Comparison of ENCODE assay signal across 8 cellular contexts in the genomic region with DNA sequence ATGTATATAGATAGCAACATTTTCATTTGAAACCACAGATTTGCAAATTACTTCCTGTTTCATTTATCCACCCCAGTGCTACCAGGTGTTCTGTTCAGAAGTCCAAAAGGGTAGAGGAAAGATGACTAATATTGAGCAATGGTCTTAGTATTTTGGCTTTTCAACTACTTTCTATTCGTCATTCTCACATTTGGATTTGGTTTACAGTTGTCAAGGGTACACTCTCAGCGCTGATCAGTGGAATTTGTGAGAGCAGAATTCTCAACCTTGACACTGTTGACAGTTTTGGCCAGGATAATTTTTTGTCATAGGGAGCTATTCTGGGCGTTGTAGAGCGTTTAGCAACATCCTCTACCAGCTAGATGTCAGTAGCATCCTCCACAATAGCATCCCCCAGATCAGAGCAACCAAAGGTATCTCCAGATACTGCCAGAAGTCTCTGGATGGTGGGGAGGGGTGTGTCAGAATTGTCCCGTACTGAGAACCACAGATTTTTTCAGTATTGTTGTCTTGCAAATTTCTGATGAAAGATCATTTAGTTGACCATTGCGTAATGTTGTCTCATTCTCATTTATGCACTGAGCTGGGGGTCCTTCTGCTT. TPM values are rescaled to one million over a fixed set of nuclear protein-coding genes. Genes with fewer than 3 reads are reported as not detected.
A peak's percentile ranks its signal among the peaks of the same experiment; 100 is the strongest.
DNase-seq lines count a peak whose midpoint lies in the region; ATAC-seq lines count a peak whose summit lies in the region.

No MANE protein-coding gene starts in this region.

- no peak overlapping the region for H3K4me3 Mint-ChIP-seq in activated naive CD4-positive, alpha-beta T cell treated with anti-CD3 and anti-CD28 coated beads for 36 hours

- peak overlapping the region; percentile 48 for H3K27ac Mint-ChIP-seq in activated naive CD4-positive, alpha-beta T cell treated with anti-CD3 and anti-CD28 coated beads for 36 hours

- no peaks in the 10 kb centered on the region for H3K9me3 Mint-ChIP-seq in activated naive CD4-positive, alpha-beta T cell treated with anti-CD3 and anti-CD28 coated beads for 36 hours

- peaks cover 7% of the 10 kb centered on the region in 2 donors for H3K4me1 ChIP-seq in mucosa of rectum (ENCODE audit: control insufficient read depth in 2 of 2, insufficient read depth in 2 of 2, low read length in 2 of 2)

- H3K36me3 Mint-ChIP-seq in activated naive CD4-positive, alpha-beta T cell treated with anti-CD3 and anti-CD28 coated beads for 36 hours (ENCODE audit: low read depth), result peaks cover 21% of the 10 kb centered on the region

- H3K27me3 ChIP-seq in mucosa of rectum (ENCODE audit: control insufficient read depth in 2 of 2, insufficient read depth in 2 of 2, low read length in 2 of 2), result no peaks in the 10 kb centered on the region

- H3K9ac ChIP-seq in mucosa of rectum (ENCODE audit: low read depth in 1 of 2, low read length in 2 of 2), result no peak overlapping the region

- peak; percentile 58 for ATAC-seq in HG03039 (IDR thresholded peaks at IDR 0.05; ENCODE audit: unreplicated experiment)

- no peaks in the 10 kb centered on the region for H3K27me3 Mint-ChIP-seq in activated naive CD4-positive, alpha-beta T cell treated with anti-CD3 and anti-CD28 coated beads for 36 hours (ENCODE audit: low read depth)

- H3K9me3 ChIP-seq in mucosa of rectum (ENCODE audit: control insufficient read depth in 2 of 2, low read length in 2 of 2), result no peaks in the 10 kb centered on the region

- H3K27ac ChIP-seq in mucosa of rectum (ENCODE audit: low read depth in 2 of 2, low read length in 2 of 2), result peak overlapping the region; percentile 1 to 61

- H3K36me3 ChIP-seq in mucosa of rectum (ENCODE audit: control insufficient read depth in 2 of 2, insufficient read depth in 2 of 2, low read length in 2 of 2), result peaks cover under 1 to 2% of the 10 kb centered on the region in 2 donors

- H3K4me3 ChIP-seq in mucosa of rectum (ENCODE audit: low read length in 2 of 2), result no peak overlapping the region

- H3K4me1 Mint-ChIP-seq in activated naive CD4-positive, alpha-beta T cell treated with anti-CD3 and anti-CD28 coated beads for 36 hours (ENCODE audit: low read depth), result peaks cover 53% of the 10 kb centered on the region

- DNase-seq in activated naive CD4-positive, alpha-beta T cell treated with anti-CD3 and anti-CD28 coated beads for 36 hours, result peak; percentile 41
- DNase-seq in activated naive CD4-positive, alpha-beta T cell (lab: John Stamatoyannopoulos, UW), result no peak
- DNase-seq in SIG-M5 treated with dmso at 0.1 percent for 504 hours (lab: John Stamatoyannopoulos, UW; ENCODE audit: unreplicated experiment) (peak; percentile 78), NCI-H1930 (lab: John Stamatoyannopoulos, UW) (no peak), NCI-H748 treated with DMSO at 0.1 percent for 48 hours (lab: John Stamatoyannopoulos, UW) (no peak), T1000 (lab: John Stamatoyannopoulos, UW) (no peak)

- CTCF ChIA-PET in activated naive CD4-positive, alpha-beta T cell treated with anti-CD3 and anti-CD28 coated beads for 36 hours (lab: Charles Lee), result interaction anchor here (0.5 to 2.7 kb wide), 9 partner anchors 22 to 674 kb away, joined by 3 to 15 read pairs (median 4); a partner anchor contains a TSS

- intact Hi-C loops in activated naive CD4-positive, alpha-beta T cell treated with anti-CD3 and anti-CD28 coated beads for 36 hours (cut with micrococcal nuclease), result loop anchor here (1.0 to 2.0 kb wide), 3 partner anchors 33 to 494 kb away; a partner anchor contains a TSS

RNA-seq across cellular contexts. Expression of a gene that starts 4.2 kb away (rescaled TPM):
- 10 to 100 TPM; 35.0 to 35.8 TPM for total RNA-seq in activated naive CD4-positive, alpha-beta T cell treated with anti-CD3 and anti-CD28 coated beads for 36 hours

RNA-seq across cellular contexts. Expression of a gene that starts 33.4 kb away (rescaled TPM):
- 100 to 1,000 TPM; 125 to 128 TPM for total RNA-seq in activated naive CD4-positive, alpha-beta T cell treated with anti-CD3 and anti-CD28 coated beads for 36 hours

Comparison
In these comparisons a context has a peak if more than half of its experiments do, and no peak if none do; other contexts are left out.
1. DNase-seq: peak in activated naive CD4-positive, alpha-beta T cell treated with anti-CD3 and anti-CD28 coated beads for 36 hours (single experiment) and SIG-M5 treated with dmso at 0.1 percent for 504 hours (single experiment); none in activated naive CD4-positive, alpha-beta T cell (0 of 4), NCI-H1930 (0 of 2), NCI-H748 treated with DMSO at 0.1 percent for 48 hours (single experiment) and T1000 (single experiment).